In the genomic region with DNA sequence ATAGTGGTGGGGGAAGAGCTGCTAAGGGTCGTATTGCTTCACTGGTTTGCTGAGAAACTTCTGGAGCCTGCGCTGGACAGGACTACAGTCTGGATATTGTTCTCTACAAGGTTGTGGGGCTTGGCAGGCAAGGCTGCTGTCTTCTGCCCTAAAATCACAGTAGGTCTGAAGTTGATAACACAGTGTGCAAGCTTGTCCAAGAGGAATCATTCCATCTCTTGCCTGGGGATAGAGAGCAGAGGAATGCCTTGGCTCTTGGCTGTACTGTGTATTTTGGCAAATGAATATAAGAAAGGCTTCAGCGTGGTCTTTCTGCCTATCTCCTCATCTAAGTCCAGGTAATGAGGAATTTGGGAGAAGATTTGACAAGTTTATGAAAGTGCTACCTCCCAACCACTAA, we compare ENCODE assay signal across 24 cellular contexts. TPM values are rescaled to one million over a fixed set of nuclear protein-coding genes. Genes with fewer than 3 reads are reported as not detected.
A peak's percentile ranks its signal among the peaks of the same experiment; 100 is the strongest.
DNase-seq lines count a peak whose midpoint lies in the region; ATAC-seq and TF ChIP-seq lines count a peak whose summit lies in the region.
"Had no signal": no experiment of that assay in that cellular context is flagged by ENCODE, and none has a peak within 500 bp of the region (broad histone marks: within the 10 kb centered on the region; RNA-seq: fewer than 3 reads in every experiment).

No MANE protein-coding gene starts in this region.

- H2AFZ ChIP-seq in neural progenitor cell (replicated peaks) = peak overlapping the region; percentile 42

- H3K36me3 Mint-ChIP-seq in neural progenitor cell = no peaks in the 10 kb centered on the region
- H3K36me3 Mint-ChIP-seq: memory B cell had no signal

- no peak overlapping the region for H3K27ac ChIP-seq in neural progenitor cell
- H3K27ac ChIP-seq: epithelial cell of prostate, prostate gland, stomach had no signal

- peaks cover 9% of the 10 kb centered on the region for H3K9me3 Mint-ChIP-seq in neural progenitor cell
- H3K9me3 Mint-ChIP-seq: central memory CD8-positive, alpha-beta T cell; memory B cell had no signal

- H3K36me3 ChIP-seq in neural progenitor cell = no peaks in the 10 kb centered on the region
- H3K36me3 ChIP-seq: prostate gland, stomach had no signal

- no peak for DNase-seq in Right ventricle myocardium inferior (ENCODE audit: missing footprints)
- DNase-seq in cardiac septum (ENCODE audit: low spot score) = no peak
- no peak for DNase-seq in Right ventricle myocardium superior
- DNase-seq in neural progenitor cell (ENCODE audit: low spot score) = no peak
- no peak for DNase-seq in stimulated activated naive CD4-positive, alpha-beta T cell (lab: John Stamatoyannopoulos, UW)
- no peak for DNase-seq in RKO (ENCODE audit: low spot score)
- no peak for DNase-seq in CD1c-positive myeloid dendritic cell (ENCODE audit: extremely low spot score)
- no peak for DNase-seq in SW 1271 (lab: John Stamatoyannopoulos, UW)
- DNase-seq: 8988T; activated CD4-positive, alpha-beta T cell treated with anti-CD3 and anti-CD28 coated beads for 4 hours; C1 segment of cervical spinal cord; hypothalamus; kidney; NCI-H1105 treated with DMSO at 0.1 percent for 48 hours; NCI-H2107; NCI-H510A treated with DMSO at 0.1 percent for 48 hours; nephron progenitor cell; stimulated activated CD4-positive, alpha-beta T cell treated with anti-CD3 and anti-CD28 coated beads, Interleukin-4, amount 100 ng/mL, for 4 hours; stomach had no signal

- no peak overlapping the region for H3K4me2 ChIP-seq in neural progenitor cell

- H3K9me3 ChIP-seq in neural progenitor cell (ENCODE audit: low read depth) = no peaks in the 10 kb centered on the region
- H3K9me3 ChIP-seq: prostate gland had no signal

- no peaks in the 10 kb centered on the region for H3F3A ChIP-seq in neural progenitor cell (ENCODE audit: low read depth)

- no peak overlapping the region for H3K4me3 ChIP-seq in neural progenitor cell
- H3K4me3 ChIP-seq: prostate gland, stomach had no signal

- H3K79me2 ChIP-seq in neural progenitor cell (ENCODE audit: low read depth) = no peaks in the 10 kb centered on the region

- ATAC-seq in Right ventricle myocardium inferior (peak; percentile 43), Right ventricle myocardium superior (ENCODE audit: poor library complexity) (peak; percentile 44)

- TF ChIP-seq CTCF in neural progenitor cell (IDR thresholded peaks at IDR 0.05) = no peak

- peak overlapping the region; percentile 13 for H3K27ac Mint-ChIP-seq in neural progenitor cell
- H3K27ac Mint-ChIP-seq: memory B cell had no signal

- peaks cover 36% of the 10 kb centered on the region for H3K4me1 Mint-ChIP-seq in neural progenitor cell
- H3K4me1 Mint-ChIP-seq: central memory CD8-positive, alpha-beta T cell; memory B cell had no signal

- peaks cover 6% of the 10 kb centered on the region for H3K27me3 Mint-ChIP-seq in neural progenitor cell (ENCODE audit: insufficient read depth, low read depth)

- intact Hi-C loops in Right ventricle myocardium inferior (cut with DNase I) = no loop called here
- intact Hi-C loops in cardiac septum (cut with DNase I) = no loop called here
- intact Hi-C loops in Right ventricle myocardium superior (cut with DNase I) = no loop called here

- no peaks in the 10 kb centered on the region for H4K20me1 ChIP-seq in neural progenitor cell (ENCODE audit: low read depth)

- H3K4me1 ChIP-seq in neural progenitor cell = peaks cover 6% of the 10 kb centered on the region
- H3K4me1 ChIP-seq: prostate gland had no signal

- no peaks in the 10 kb centered on the region for H3K27me3 ChIP-seq in neural progenitor cell
- H3K27me3 ChIP-seq: stomach had no signal

- no peak overlapping the region for H3K9ac ChIP-seq in neural progenitor cell

- no peak overlapping the region for H3K4me3 Mint-ChIP-seq in neural progenitor cell
- H3K4me3 Mint-ChIP-seq: central memory CD8-positive, alpha-beta T cell; memory B cell; nephron progenitor cell had no signal

RNA-seq across cellular contexts. Expression of a gene that starts 9.4 kb away (rescaled TPM):
- total RNA-seq in Right ventricle myocardium inferior (3.7 TPM), cardiac septum (23.8 TPM), Right ventricle myocardium superior (5.4 TPM), neural progenitor cell (ENCODE audit: low replicate concordance) (6.8 and 10.1 TPM in 2 replicates)
- total RNA-seq: G401 had no signal
